30 cellular contexts compared by ENCODE assay signal in genomic region chr18:55024568-55024967, GRCh38.
"Had no signal": no experiment of that assay in that cellular context is flagged by ENCODE, and none has a peak within 500 bp of the region (broad histone marks: within the 10 kb centered on the region; RNA-seq: fewer than 3 reads in every experiment).

No MANE protein-coding gene starts in this region.

- H3K27me3 Mint-ChIP-seq: dendritic cell treated with granulocyte-macrophage colony-stimulating factor and Interleukin-4, amounts not matched to agents 40 ng/mL and 50 ng/mL, for 4 days; stimulated activated naive CD8-positive, alpha-beta T cell treated with anti-CD3 and anti-CD28 coated beads, Interleukin-15, amount 100 ng/mL, for 72 hours had no signal

- H3K4me1 Mint-ChIP-seq: endodermal cell; naive thymus-derived CD4-positive, alpha-beta T cell; nephron; neural progenitor cell; stimulated activated naive CD8-positive, alpha-beta T cell treated with anti-CD3 and anti-CD28 coated beads, Interleukin-15, amount 100 ng/mL, for 72 hours had no signal

- H3K27ac Mint-ChIP-seq: dendritic cell treated with granulocyte-macrophage colony-stimulating factor and Interleukin-4, amounts not matched to agents 40 ng/mL and 50 ng/mL, for 4 days; endodermal cell; naive thymus-derived CD4-positive, alpha-beta T cell; nephron; neural progenitor cell had no signal

- ATAC-seq: esophagus mucosa; gastroesophageal sphincter; heart left ventricle; left cardiac atrium; left lung; naive thymus-derived CD4-positive, alpha-beta T cell; sciatic nerve; stimulated activated naive CD8-positive, alpha-beta T cell treated with anti-CD3 and anti-CD28 coated beads, Interleukin-15, amount 100 ng/mL, for 72 hours; upper lobe of right lung had no signal

- H3K36me3 Mint-ChIP-seq: naive thymus-derived CD4-positive, alpha-beta T cell; neural progenitor cell had no signal

- H3K9me3 Mint-ChIP-seq: dendritic cell treated with granulocyte-macrophage colony-stimulating factor and Interleukin-4, amounts not matched to agents 40 ng/mL and 50 ng/mL, for 4 days; endodermal cell; naive thymus-derived CD4-positive, alpha-beta T cell; nephron; neural progenitor cell; stimulated activated naive CD8-positive, alpha-beta T cell treated with anti-CD3 and anti-CD28 coated beads, Interleukin-15, amount 100 ng/mL, for 72 hours had no signal

- H3K4me3 ChIP-seq: gastroesophageal sphincter, heart left ventricle, hepatocyte, left lung, neural progenitor cell, prostate gland, right atrium auricular region, smooth muscle cell, suprapubic skin, transverse colon, upper lobe of right lung, uterus had no signal

- H3K36me3 ChIP-seq: gastroesophageal sphincter, heart left ventricle, left lung, neural progenitor cell, prostate gland, right atrium auricular region, suprapubic skin, transverse colon, upper lobe of right lung, uterus had no signal

- H3K4me1 ChIP-seq: gastroesophageal sphincter, heart left ventricle, left lung, neural progenitor cell, prostate gland, right atrium auricular region, suprapubic skin, transverse colon, upper lobe of right lung, uterus had no signal

- H3K9me3 ChIP-seq: gastroesophageal sphincter, heart left ventricle, left lung, prostate gland, right atrium auricular region, suprapubic skin, transverse colon, upper lobe of right lung, uterus had no signal

- DNase-seq: effector CD8-positive, alpha-beta T cell; endodermal cell; foreskin fibroblast; heart left ventricle; left cardiac atrium; left lung; mesendoderm; midbrain; naive thymus-derived CD4-positive, alpha-beta T cell; stimulated activated CD4-positive, alpha-beta T cell treated with anti-CD3 and anti-CD28 coated beads, Interleukin-12 subunit alpha, Interleukin-12 subunit beta, amount 100 ng/mL, for 4 hours; stimulated activated CD4-positive, alpha-beta T cell treated with anti-CD3 and anti-CD28 coated beads, Interleukin-1b, Interleukin-23, amount 100 ng/mL, for 48 hours; stimulated activated CD4-positive, alpha-beta T cell treated with anti-CD3 and anti-CD28 coated beads, Interleukin-4, amount 100 ng/mL, for 1 hour; stimulated activated CD8-positive, alpha-beta memory T cell treated with anti-CD3 and anti-CD28 coated beads, Interleukin-4, amount 100 ng/mL, for 48 hours; stimulated activated naive CD4-positive, alpha-beta T cell; stimulated activated naive CD8-positive, alpha-beta T cell treated with anti-CD3 and anti-CD28 coated beads, Interleukin-15, amount 100 ng/mL, for 72 hours; transverse colon; upper lobe of right lung; uterus had no signal

- H3K4me3 Mint-ChIP-seq: dendritic cell treated with granulocyte-macrophage colony-stimulating factor and Interleukin-4, amounts not matched to agents 40 ng/mL and 50 ng/mL, for 4 days; endodermal cell; naive thymus-derived CD4-positive, alpha-beta T cell; nephron; neural progenitor cell; stimulated activated naive CD8-positive, alpha-beta T cell treated with anti-CD3 and anti-CD28 coated beads, Interleukin-15, amount 100 ng/mL, for 72 hours had no signal

- H3K27ac ChIP-seq: epithelial cell of prostate, gastroesophageal sphincter, heart left ventricle, hepatocyte, left lung, neural progenitor cell, prostate gland, right atrium auricular region, suprapubic skin, transverse colon, upper lobe of right lung, uterus had no signal

- H3K27me3 ChIP-seq: gastroesophageal sphincter, heart left ventricle, hepatocyte, left lung, neural progenitor cell, right atrium auricular region, suprapubic skin, transverse colon, upper lobe of right lung, uterus had no signal
